ENCODE assay signal across 8 cellular contexts in genomic region chr5:52356311-52356918, GRCh38.
DNase-seq lines count a peak whose midpoint lies in the region; ATAC-seq, FAIRE-seq and TF ChIP-seq lines count a peak whose summit lies in the region.

No MANE protein-coding gene starts in this region.

- H3K9me3 ChIP-seq in heart right ventricle, result no peaks in the 10 kb centered on the region
- H3K9me3 ChIP-seq in right cardiac atrium (ENCODE audit: control insufficient read depth, low read length), result no peaks in the 10 kb centered on the region
- H3K9me3 ChIP-seq in esophagus muscularis mucosa, result no peaks in the 10 kb centered on the region

- H3K27me3 ChIP-seq in heart right ventricle (no peaks in the 10 kb centered on the region), right cardiac atrium (ENCODE audit: control insufficient read depth, insufficient read depth) (no peaks in the 10 kb centered on the region), esophagus muscularis mucosa (no peaks in the 10 kb centered on the region)

- no peak overlapping the region for H3K27ac Mint-ChIP-seq in activated CD4-positive, alpha-beta memory T cell treated with anti-CD3 and anti-CD28 coated beads for 36 hours

- no peak overlapping the region for H3K4me3 ChIP-seq in heart right ventricle
- H3K4me3 ChIP-seq in right cardiac atrium (ENCODE audit: low read length), result no peak overlapping the region
- no peak overlapping the region for H3K4me3 ChIP-seq in esophagus muscularis mucosa

- H3K9me3 Mint-ChIP-seq in activated CD4-positive, alpha-beta memory T cell treated with anti-CD3 and anti-CD28 coated beads for 36 hours, result no peaks in the 10 kb centered on the region

- H3K36me3 Mint-ChIP-seq in activated CD4-positive, alpha-beta memory T cell treated with anti-CD3 and anti-CD28 coated beads for 36 hours, result no peaks in the 10 kb centered on the region

- H3K27ac ChIP-seq in heart right ventricle (no peak overlapping the region), right cardiac atrium (ENCODE audit: low read length) (no peak overlapping the region), esophagus muscularis mucosa (replicated peaks in 1 of 4) (no peak overlapping the region)

- CTCF ChIA-PET in activated CD4-positive, alpha-beta memory T cell treated with anti-CD3 and anti-CD28 coated beads for 36 hours (lab: Charles Lee), result no interaction called here

- DNase-seq in heart right ventricle, result no peak
- DNase-seq in right cardiac atrium, result no peak
- peak; percentile 32 for DNase-seq in NCI-H82 treated with DMSO at 0.1 percent for 48 hours (lab: John Stamatoyannopoulos, UW; ENCODE audit: unreplicated experiment)
- DNase-seq in esophagus muscularis mucosa (ENCODE audit: extremely low spot score), result no peak
- no peak for DNase-seq in activated T-cell treated with anti-CD3 and anti-CD28 coated beads, Interleukin-2, amount 50 U/mL, for 48 hours
- DNase-seq in activated CD4-positive, alpha-beta memory T cell treated with anti-CD3 and anti-CD28 coated beads for 36 hours, result no peak
- no peak for DNase-seq in T-helper 9 cell
- no peak for DNase-seq in H54 (ENCODE audit: insufficient read length, low spot score)

- WGBS in heart right ventricle, 2 donors, result 35 to 43% methylated on average over 3 of the region's 3 CpGs
- 27% methylated on average over 3 of the region's 3 CpGs for WGBS in right cardiac atrium
- 30% methylated on average over 3 of the region's 3 CpGs for WGBS in esophagus muscularis mucosa

- TF ChIP-seq CTCF in heart right ventricle (IDR thresholded peaks at IDR 0.05) (peak in 8 of 9 donors; percentile 5 to 44 (median 30)), esophagus muscularis mucosa (IDR thresholded peaks at IDR 0.05) (peak; percentile 31 to 56 (median 35))

- no peak for FAIRE-seq in H54 (lab: Jason Lieb, UNC)

- intact Hi-C loops in heart right ventricle (cut with DNase I) (no loop called here), right cardiac atrium (cut with DNase I) (no loop called here), esophagus muscularis mucosa (cut with DNase I) (no loop called here)
- intact Hi-C loops in activated CD4-positive, alpha-beta memory T cell treated with anti-CD3 and anti-CD28 coated beads for 36 hours (cut with micrococcal nuclease), result loop anchor here (2.0 to 5.0 kb wide), 2 partner anchors 976 to 1394 kb away; no protein-coding TSS in a partner anchor

- TF ChIP-seq POLR2A in esophagus muscularis mucosa (IDR thresholded peaks at IDR 0.05; ENCODE audit: low read depth) (no peak), H54 (IDR thresholded peaks at IDR 0.05; ENCODE audit: low read depth, low read length) (no peak)

- H3K36me3 ChIP-seq in heart right ventricle (no peaks in the 10 kb centered on the region), esophagus muscularis mucosa (no peaks in the 10 kb centered on the region)

- no peaks in the 10 kb centered on the region for H3K27me3 Mint-ChIP-seq in activated CD4-positive, alpha-beta memory T cell treated with anti-CD3 and anti-CD28 coated beads for 36 hours

- H3K4me1 Mint-ChIP-seq in activated CD4-positive, alpha-beta memory T cell treated with anti-CD3 and anti-CD28 coated beads for 36 hours (ENCODE audit: low read depth), result no peaks in the 10 kb centered on the region

- no peak for TF ChIP-seq EP300 in esophagus muscularis mucosa (IDR thresholded peaks at IDR 0.05)

- H3K4me1 ChIP-seq in heart right ventricle (no peaks in the 10 kb centered on the region), right cardiac atrium (ENCODE audit: control insufficient read depth, insufficient read depth, low read length) (no peaks in the 10 kb centered on the region), esophagus muscularis mucosa (no peaks in the 10 kb centered on the region)

- ATAC-seq in heart right ventricle (no peak), right cardiac atrium (no peak)

- H3K4me3 Mint-ChIP-seq in activated CD4-positive, alpha-beta memory T cell treated with anti-CD3 and anti-CD28 coated beads for 36 hours, result no peak overlapping the region

- POLR2A ChIA-PET in activated CD4-positive, alpha-beta memory T cell treated with anti-CD3 and anti-CD28 coated beads for 36 hours (lab: Charles Lee), result no interaction called here
